In genomic region chr5:124888622-124889521, GRCh38 we compare ENCODE assay signal across 14 cellular contexts.
DNase-seq lines count a peak whose midpoint lies in the region; ATAC-seq and TF ChIP-seq lines count a peak whose summit lies in the region.
"Had no signal": no experiment of that assay in that cellular context is flagged by ENCODE, and none has a peak within 500 bp of the region (broad histone marks: within the 10 kb centered on the region; RNA-seq: fewer than 3 reads in every experiment).

No MANE protein-coding gene starts in this region.

- POLR2A ChIA-PET in HEK293T (lab: Yijun Ruan, JAX), result interaction anchor here (1.1 kb wide), 1 partner anchor 18 kb away, joined by 3 read pairs; no protein-coding TSS in a partner anchor

- H2AK5ac ChIP-seq in mesendoderm (ENCODE audit: low read length), result no peak overlapping the region

- no peaks in the 10 kb centered on the region for H3K79me2 ChIP-seq in mesendoderm (ENCODE audit: control insufficient read depth, insufficient read depth, low read length)

- no peak for TF ChIP-seq CTCF in gastroesophageal sphincter (IDR thresholded peaks at IDR 0.05)
- TF ChIP-seq CTCF in ovary (IDR thresholded peaks at IDR 0.05), result no peak

- no peak overlapping the region for H3K4ac ChIP-seq in mesendoderm (ENCODE audit: low read depth, low read length)

- CTCF ChIA-PET in HEK293T (lab: Yijun Ruan, JAX), result interaction anchor here (0.5 to 0.7 kb wide), 7 partner anchors 13 to 1768 kb away, joined by 3 to 5 read pairs (median 3); no protein-coding TSS in a partner anchor

- H3K4me3 ChIP-seq in mesendoderm (ENCODE audit: low read length) (no peak overlapping the region), gastroesophageal sphincter (no peak overlapping the region), ovary (no peak overlapping the region)
- H3K4me3 ChIP-seq: coronary artery had no signal

- no peak overlapping the region for H3K9ac ChIP-seq in mesendoderm (ENCODE audit: low read length)

- H3K4me1 ChIP-seq in mesendoderm (ENCODE audit: control insufficient read depth, low read depth, low read length) (peaks cover 3% of the 10 kb centered on the region), gastroesophageal sphincter (peaks cover 0 to 21% (median 4%) of the 10 kb centered on the region in 3 donors), ovary (ENCODE audit: insufficient read depth) (peaks cover 2% of the 10 kb centered on the region)

- no peak overlapping the region for H3K4me2 ChIP-seq in mesendoderm (ENCODE audit: low read length)

- H3K18ac ChIP-seq in mesendoderm (ENCODE audit: low read length), result no peak overlapping the region

- H2BK15ac ChIP-seq in mesendoderm (replicated peaks; ENCODE audit: low read depth), result peak overlapping the region; percentile 36

- TF ChIP-seq EP300 in gastroesophageal sphincter (IDR thresholded peaks at IDR 0.05) (no peak), ovary (IDR thresholded peaks at IDR 0.05) (no peak)

- DNase-seq in HEK293T (ENCODE audit: extremely low spot score) (no peak), caudate nucleus (lab: John Stamatoyannopoulos, UW) (no peak), mesendoderm (no peak), substantia nigra (lab: John Stamatoyannopoulos, UW) (peak in 1 of 49 donors; percentile 30), 8988T (no peak), ovary (no peak)
- DNase-seq: activated CD4-positive, CD25-positive, alpha-beta regulatory T cell treated with anti-CD3 and anti-CD28 coated beads, Interleukin-2, amount 50 U/mL, for 72 hours; activated naive CD8-positive, alpha-beta T cell treated with anti-CD3 and anti-CD28 coated beads, Interleukin-2, amount 10 ng/mL, durations not matched to agents 7 days and 5 days; CD4-positive, CD25-positive, alpha-beta regulatory T cell; HFFc6; stimulated activated CD4-positive, alpha-beta T cell treated with anti-CD3 and anti-CD28 coated beads, Interleukin-2, amount 100 ng/mL, for 24 hours had no signal

- WGBS in mesendoderm (ENCODE audit: extremely low coverage, insufficient coverage, low lambda C conversion rate), result no CpG with 5 or more reads among the region's 6 CpGs
- 56 to 58% methylated on average over 5 to 6 of the region's 6 CpGs for WGBS in gastroesophageal sphincter (ENCODE audit: low coverage in 1 of 2), 2 donors
- 40 to 64% (median 45%) methylated on average over 6 of the region's 6 CpGs for WGBS in ovary, 3 donors

- no peak overlapping the region for H3K56ac ChIP-seq in mesendoderm (ENCODE audit: low read length)

- no peaks in the 10 kb centered on the region for H3K27me3 ChIP-seq in mesendoderm (ENCODE audit: insufficient read depth, low read length, poor library complexity)
- no peaks in the 10 kb centered on the region for H3K27me3 ChIP-seq in gastroesophageal sphincter
- no peaks in the 10 kb centered on the region for H3K27me3 ChIP-seq in ovary

- no peaks in the 10 kb centered on the region for H3K79me1 ChIP-seq in mesendoderm (ENCODE audit: low read length)

- no peak for TF ChIP-seq POLR2A in gastroesophageal sphincter (IDR thresholded peaks at IDR 0.05)
- no peak for TF ChIP-seq POLR2A in ovary (IDR thresholded peaks at IDR 0.05)

- no peak overlapping the region for H2BK5ac ChIP-seq in mesendoderm (ENCODE audit: low read length)

- H3K36me3 ChIP-seq in mesendoderm (ENCODE audit: control insufficient read depth, insufficient read depth, low read length) (no peaks in the 10 kb centered on the region), gastroesophageal sphincter (no peaks in the 10 kb centered on the region), ovary (no peaks in the 10 kb centered on the region)

- no peak overlapping the region for H3K23ac ChIP-seq in mesendoderm (ENCODE audit: low read length)

- no peak overlapping the region for H4K8ac ChIP-seq in mesendoderm (ENCODE audit: low read depth, low read length)

- intact Hi-C loops in ovary (cut with DNase I), result no loop called here

- ATAC-seq in gastroesophageal sphincter, result no peak
- ATAC-seq in GM19023 (IDR thresholded peaks at IDR 0.05; ENCODE audit: unreplicated experiment), result no peak

- no peak overlapping the region for H4K5ac ChIP-seq in mesendoderm (ENCODE audit: low read length)

- H2BK120ac ChIP-seq in mesendoderm (ENCODE audit: low read depth, low read length), result no peak overlapping the region

- H3K9me3 ChIP-seq in gastroesophageal sphincter (no peaks in the 10 kb centered on the region), ovary (no peaks in the 10 kb centered on the region)

- H3K27ac ChIP-seq in caudate nucleus (ENCODE audit: low read depth, low read length) (peak overlapping the region; percentile 77), mesendoderm (ENCODE audit: low read depth, low read length) (no peak overlapping the region), substantia nigra (ENCODE audit: low read depth, low read length, poor library complexity, severe bottlenecking) (peak overlapping the region; percentile 76), gastroesophageal sphincter (no peak overlapping the region), ovary (no peak overlapping the region)
- H3K27ac ChIP-seq: coronary artery had no signal

TF ChIP-seq in HEK293T, 16 proteins besides CTCF, POLR2A, EP300 and RAD21:
- TF ChIP-seq FOXA1 (IDR thresholded peaks at IDR 0.05) (peak; percentile 29; the same call in 1 of the 2 replicates), SUZ12 (IDR thresholded peaks at IDR 0.05) (no peak)
TF ChIP-seq in HEK293T: peak in this region for 1.

Comparison
In these comparisons a context has a peak if more than half of its experiments do, and no peak if none do; other contexts are left out.
1. H3K27ac ChIP-seq: peak in caudate nucleus (single experiment) and substantia nigra (single experiment); none in mesendoderm (single experiment), gastroesophageal sphincter (0 of 4) and ovary (0 of 2).